Comparison of ENCODE assay signal across 8 cellular contexts in genomic region chr10:117165557-117166419, GRCh38. TPM values are rescaled to one million over a fixed set of nuclear protein-coding genes. Genes with fewer than 3 reads are reported as not detected.
DNase-seq lines count a peak whose midpoint lies in the region; ATAC-seq and TF ChIP-seq lines count a peak whose summit lies in the region.

No MANE protein-coding gene starts in this region.

- H3K36me3 Mint-ChIP-seq in CD14-positive monocyte: peaks cover 3 to 8% of the 10 kb centered on the region in 2 donors
- no peaks in the 10 kb centered on the region for H3K36me3 Mint-ChIP-seq in osteocyte (ENCODE audit: unreplicated experiment)

- no peak for DNase-seq in CD14-positive monocyte (ENCODE audit: low spot score)
- DNase-seq in H7: peak; percentile 95
- DNase-seq in UCSD-AML1 (lab: John Stamatoyannopoulos, UW; ENCODE audit: unreplicated experiment): peak; percentile 19
- DNase-seq in fibroblast of the aortic adventitia (ENCODE audit: low read depth): peak; percentile 20
- no peak for DNase-seq in osteocyte (ENCODE audit: extremely low spot score, unreplicated experiment)
- no peak for DNase-seq in NCI-H2029 (lab: John Stamatoyannopoulos, UW)
- DNase-seq in AML-193 (lab: John Stamatoyannopoulos, UW): no peak

- H3K4me3 ChIP-seq in H7 (ENCODE audit: insufficient read depth, low read depth, low read length): peak overlapping the region; percentile 16; the same call in 1 of the 2 replicates
- no peak overlapping the region for H3K4me3 ChIP-seq in fibroblast of the aortic adventitia (ENCODE audit: low read depth, low read length)

- H3K27ac Mint-ChIP-seq in CD14-positive monocyte (no peak overlapping the region), osteocyte (ENCODE audit: unreplicated experiment) (no peak overlapping the region)

- H3K27me3 Mint-ChIP-seq in CD14-positive monocyte (ENCODE audit: low read depth in 3 of 3) (peaks cover 92 to 100% (median 98%) of the 10 kb centered on the region in 3 donors), osteocyte (ENCODE audit: unreplicated experiment) (peaks cover 84% of the 10 kb centered on the region)

- TF ChIP-seq CTCF in CD14-positive monocyte (IDR thresholded peaks at IDR 0.05) (peak; percentile 31), fibroblast of the aortic adventitia (IDR thresholded peaks at IDR 0.05; ENCODE audit: insufficient read depth, low read length) (peak; percentile 61), osteocyte (IDR thresholded peaks at IDR 0.05) (peak; percentile 76)

- peaks cover 100% of the 10 kb centered on the region for H3K27me3 ChIP-seq in H7 (ENCODE audit: control insufficient read depth, insufficient read depth, low read length)

- H3K4me1 Mint-ChIP-seq in CD14-positive monocyte (peaks cover 45% of the 10 kb centered on the region), osteocyte (ENCODE audit: unreplicated experiment) (peaks cover 31% of the 10 kb centered on the region)

- peak overlapping the region; percentile 56 to 89 for H3K4me3 Mint-ChIP-seq in CD14-positive monocyte
- H3K4me3 Mint-ChIP-seq in osteocyte (ENCODE audit: unreplicated experiment): peak overlapping the region; percentile 6

- H3K9me3 Mint-ChIP-seq in CD14-positive monocyte: peaks cover 0 to 23% (median 19%) of the 10 kb centered on the region in 7 donors
- H3K9me3 Mint-ChIP-seq in osteocyte (ENCODE audit: unreplicated experiment): no peaks in the 10 kb centered on the region

- no peaks in the 10 kb centered on the region for H3K36me3 ChIP-seq in H7 (replicated peaks; ENCODE audit: control insufficient read depth, insufficient read depth, low read length)

- ATAC-seq in GM19463 (IDR thresholded peaks at IDR 0.05; ENCODE audit: unreplicated experiment): no peak

- intact Hi-C loops in CD14-positive monocyte (cut with micrococcal nuclease): no loop called here

RNA-seq across cellular contexts. Expression of gene VAX1, which starts 27.7 kb away (rescaled TPM):
- not detected for polyA plus RNA-seq in CD14-positive monocyte
- total RNA-seq in H7 (2014; rRNA removed; shearing (Covaris generic)): 0.62 and 0.81 TPM in 2 replicates
- total RNA-seq in fibroblast of the aortic adventitia (ENCODE audit: low replicate concordance) (not detected in 2 replicates), osteocyte (3.2 and 4.0 TPM in 2 replicates)

RNA-seq across cellular contexts. Expression of gene KCNK18, which starts 31.5 kb away (rescaled TPM):
- not detected for polyA plus RNA-seq in CD14-positive monocyte
- not detected in 2 replicates for total RNA-seq in H7 (2014; rRNA removed; shearing (Covaris generic))
- not detected in 2 replicates for total RNA-seq in fibroblast of the aortic adventitia (ENCODE audit: low replicate concordance)
- total RNA-seq in osteocyte: not detected in 2 replicates

Comparison
In these comparisons a context has a peak if more than half of its experiments do, and no peak if none do; other contexts are left out.
1. DNase-seq: peak in H7 (single experiment), UCSD-AML1 (single experiment) and fibroblast of the aortic adventitia (single experiment); none in CD14-positive monocyte (single experiment), osteocyte (single experiment), NCI-H2029 (single experiment) and AML-193 (0 of 2).
2. Peak in every context shown above with its lines, with median percentiles within 50 percentile points of each other: CTCF ChIP-seq.